In genomic region chr16:11377156-11377555, GRCh38 we compare ENCODE assay signal across 24 cellular contexts.
"Had no signal": no experiment of that assay in that cellular context is flagged by ENCODE, and none has a peak within 500 bp of the region (broad histone marks: within the 10 kb centered on the region; RNA-seq: fewer than 3 reads in every experiment).

No MANE protein-coding gene starts in this region.

- H3K79me2 ChIP-seq: parathyroid adenoma had no signal

- H3K9me3 ChIP-seq: ovary, psoas muscle, right lobe of liver, sigmoid colon, stomach, testis, tibial artery, transverse colon, upper lobe of right lung, uterus had no signal

- H3K4me2 ChIP-seq: neural progenitor cell had no signal

- H3K27ac ChIP-seq: neural progenitor cell, ovary, parathyroid adenoma, psoas muscle, right lobe of liver, sigmoid colon, stomach, testis, tibial artery, transverse colon, upper lobe of right lung, uterus had no signal

- H2AFZ ChIP-seq: neural progenitor cell, parathyroid adenoma had no signal

- H3K36me3 ChIP-seq: neural progenitor cell, ovary, right lobe of liver, sigmoid colon, stomach, tibial artery, transverse colon, upper lobe of right lung, uterus had no signal

- H3K27me3 ChIP-seq: neural progenitor cell, ovary, right lobe of liver, sigmoid colon, stomach, testis, tibial artery, transverse colon, upper lobe of right lung, uterus had no signal

- ATAC-seq: natural killer cell; psoas muscle; right cardiac atrium; right lobe of liver; stimulated activated effector memory CD8-positive, alpha-beta T cell treated with anti-CD3 and anti-CD28 coated beads, Interleukin-12 subunit alpha, Interleukin-12 subunit beta, amount 100 ng/mL, for 72 hours; stimulated activated naive B cell treated with anti-CD40 and anti-IgM and Interleukin-4, amounts not matched to agents 10 μg/mL and 1 μg/mL and 100 μg/mL, for 72 hours; upper lobe of right lung had no signal

- H3K9ac ChIP-seq: neural progenitor cell, parathyroid adenoma had no signal

- DNase-seq: natural killer cell; occipital lobe; ovary; posterior cingulate gyrus; psoas muscle; right cardiac atrium; right lobe of liver; sigmoid colon; small intestine; stimulated activated CD4-positive, alpha-beta T cell treated with anti-CD3 and anti-CD28 coated beads, Interleukin-15, amount 100 ng/mL, for 24 hours; stimulated activated CD4-positive, alpha-beta T cell treated with anti-CD3 and anti-CD28 coated beads, Interleukin-2, amount 100 ng/mL, for 24 hours; stimulated activated CD4-positive, alpha-beta T cell treated with anti-CD3 and anti-CD28 coated beads, Interleukin-2, amount 100 ng/mL, for 48 hours; stimulated activated CD4-positive, alpha-beta T cell treated with anti-CD3 and anti-CD28 coated beads, Interleukin-4, amount 100 ng/mL, for 24 hours; stimulated activated naive B cell treated with anti-CD40 and anti-IgM and Interleukin-4, amounts not matched to agents 10 μg/mL and 1 μg/mL and 100 μg/mL, for 72 hours; stimulated activated naive CD4-positive, alpha-beta T cell treated with Interleukin-2 at 50 U/mL for 16 hours; stomach; testis; tibial artery; transverse colon; upper lobe of right lung; uterus had no signal

- H3K4me3 ChIP-seq: neural progenitor cell, ovary, psoas muscle, right lobe of liver, sigmoid colon, stomach, testis, tibial artery, transverse colon, upper lobe of right lung, uterus had no signal

- H3K4me1 ChIP-seq: neural progenitor cell, parathyroid adenoma, psoas muscle, right lobe of liver, sigmoid colon, stomach, testis, tibial artery, transverse colon, upper lobe of right lung, uterus had no signal
